In genomic region chr14:91067186-91067585, GRCh38 we compare ENCODE assay signal across 16 cellular contexts. TPM values are rescaled to one million over a fixed set of nuclear protein-coding genes. Genes with fewer than 3 reads are reported as not detected.
DNase-seq lines count a peak whose midpoint lies in the region; ATAC-seq and TF ChIP-seq lines count a peak whose summit lies in the region.
"Had no signal": no experiment of that assay in that cellular context is flagged by ENCODE, and none has a peak within 500 bp of the region (broad histone marks: within the 10 kb centered on the region; RNA-seq: fewer than 3 reads in every experiment).

No MANE protein-coding gene starts in this region.

- no peak overlapping the region for H3K9ac ChIP-seq in SK-N-SH

- H3K9me3 ChIP-seq in SK-N-SH, result no peaks in the 10 kb centered on the region
- H3K9me3 ChIP-seq: body of pancreas had no signal

- CTCF ChIA-PET in activated CD4-positive, alpha-beta memory T cell treated with anti-CD3 and anti-CD28 coated beads, Interleukin-2, amount 10 ng/mL, durations not matched to agents 7 days and 5 days (lab: Charles Lee), result interaction anchor here (0.7 to 1.6 kb wide), 5 partner anchors 11 to 106 kb away, joined by 3 to 8 read pairs (median 5); partner anchors contain the start of gene DGLUCY
- CTCF ChIA-PET in SK-N-SH (lab: Yijun Ruan, JAX), result no interaction called here

- peak overlapping the region; percentile 91 for H3K27ac Mint-ChIP-seq in activated CD4-positive, alpha-beta memory T cell treated with anti-CD3 and anti-CD28 coated beads, Interleukin-2, amount 10 ng/mL, durations not matched to agents 7 days and 5 days
- peak overlapping the region; percentile 91 for H3K27ac Mint-ChIP-seq in stimulated activated naive CD8-positive, alpha-beta T cell treated with anti-CD3 and anti-CD28 coated beads, Interleukin-15, Interleukin-2, amounts not matched to agents 100 ng/mL and 50 ng/mL, for 24 hours
- H3K27ac Mint-ChIP-seq: IgD-negative memory B cell, progenitor cell of endocrine pancreas had no signal

- H3K27ac ChIP-seq in SK-N-SH (ENCODE audit: low read depth in 2 of 2, low read length in 1 of 2), result no peak overlapping the region
- H3K27ac ChIP-seq: body of pancreas, upper lobe of left lung had no signal

- peaks cover 73% of the 10 kb centered on the region for H3K4me1 Mint-ChIP-seq in activated CD4-positive, alpha-beta memory T cell treated with anti-CD3 and anti-CD28 coated beads, Interleukin-2, amount 10 ng/mL, durations not matched to agents 7 days and 5 days
- H3K4me1 Mint-ChIP-seq in stimulated activated naive CD8-positive, alpha-beta T cell treated with anti-CD3 and anti-CD28 coated beads, Interleukin-15, Interleukin-2, amounts not matched to agents 100 ng/mL and 50 ng/mL, for 24 hours (ENCODE audit: low read depth), result peaks cover 70% of the 10 kb centered on the region

- no peaks in the 10 kb centered on the region for H3F3A ChIP-seq in SK-N-SH (replicated peaks; ENCODE audit: insufficient read depth)

- no peak for TF ChIP-seq RAD21 in SK-N-SH (IDR thresholded peaks at IDR 0.05; ENCODE audit: low read length)

- no peak for TF ChIP-seq CTCF in SK-N-SH (IDR thresholded peaks at IDR 0.05)

- POLR2A ChIA-PET in activated CD4-positive, alpha-beta memory T cell treated with anti-CD3 and anti-CD28 coated beads, Interleukin-2, amount 10 ng/mL, durations not matched to agents 7 days and 5 days (lab: Charles Lee), result interaction anchor here (0.7 to 15.3 kb wide), 4 partner anchors 12 to 176 kb away, joined by 3 to 488 read pairs (median 80); partner anchors contain the start of gene DGLUCY
- POLR2A ChIA-PET in SK-N-SH (lab: Yijun Ruan, JAX), result no interaction called here

- WGBS in SK-N-SH (ENCODE audit: low lambda C conversion rate), result 95% methylated on average over 1 of the region's 1 CpG

- ATAC-seq in HG03342 (IDR thresholded peaks at IDR 0.05; ENCODE audit: unreplicated experiment), result no peak
- ATAC-seq: body of pancreas, left cardiac atrium had no signal

- H3K79me2 ChIP-seq in SK-N-SH (ENCODE audit: insufficient read depth), result no peaks in the 10 kb centered on the region

- H4K20me1 ChIP-seq in SK-N-SH (ENCODE audit: insufficient read depth), result no peaks in the 10 kb centered on the region

- H3K36me3 ChIP-seq in SK-N-SH (replicated peaks in 1 of 2; ENCODE audit: control insufficient read depth in 1 of 2, insufficient read depth in 2 of 2, low read length in 1 of 2), result no peaks in the 10 kb centered on the region
- H3K36me3 ChIP-seq: upper lobe of left lung had no signal

- H3K9me3 Mint-ChIP-seq in activated CD4-positive, alpha-beta memory T cell treated with anti-CD3 and anti-CD28 coated beads, Interleukin-2, amount 10 ng/mL, durations not matched to agents 7 days and 5 days, result peaks cover 9% of the 10 kb centered on the region
- H3K9me3 Mint-ChIP-seq in stimulated activated naive CD8-positive, alpha-beta T cell treated with anti-CD3 and anti-CD28 coated beads, Interleukin-15, Interleukin-2, amounts not matched to agents 100 ng/mL and 50 ng/mL, for 24 hours, result peaks cover 6% of the 10 kb centered on the region
- H3K9me3 Mint-ChIP-seq: IgD-negative memory B cell had no signal

- H2AFZ ChIP-seq in SK-N-SH (ENCODE audit: low read depth), result no peak overlapping the region

- peaks cover 41% of the 10 kb centered on the region for H3K36me3 Mint-ChIP-seq in activated CD4-positive, alpha-beta memory T cell treated with anti-CD3 and anti-CD28 coated beads, Interleukin-2, amount 10 ng/mL, durations not matched to agents 7 days and 5 days (ENCODE audit: low read depth)
- peaks cover 6% of the 10 kb centered on the region for H3K36me3 Mint-ChIP-seq in stimulated activated naive CD8-positive, alpha-beta T cell treated with anti-CD3 and anti-CD28 coated beads, Interleukin-15, Interleukin-2, amounts not matched to agents 100 ng/mL and 50 ng/mL, for 24 hours (ENCODE audit: low read depth)
- H3K36me3 Mint-ChIP-seq: IgD-negative memory B cell had no signal

- no peaks in the 10 kb centered on the region for H3K27me3 ChIP-seq in SK-N-SH (ENCODE audit: insufficient read depth)
- H3K27me3 ChIP-seq: body of pancreas, upper lobe of left lung had no signal

- no peak overlapping the region for H3K4me3 Mint-ChIP-seq in activated CD4-positive, alpha-beta memory T cell treated with anti-CD3 and anti-CD28 coated beads, Interleukin-2, amount 10 ng/mL, durations not matched to agents 7 days and 5 days
- peak overlapping the region; percentile 45 for H3K4me3 Mint-ChIP-seq in stimulated activated naive CD8-positive, alpha-beta T cell treated with anti-CD3 and anti-CD28 coated beads, Interleukin-15, Interleukin-2, amounts not matched to agents 100 ng/mL and 50 ng/mL, for 24 hours

- H3K4me1 ChIP-seq in SK-N-SH (ENCODE audit: control insufficient read depth in 1 of 2, insufficient read depth in 2 of 2, low read depth in 1 of 2, low read length in 1 of 2), result no peaks in the 10 kb centered on the region; a peak in 1 of 4 replicates
- H3K4me1 ChIP-seq: body of pancreas, upper lobe of left lung had no signal

- no peaks in the 10 kb centered on the region for H3K9me2 ChIP-seq in SK-N-SH

- H3K4me2 ChIP-seq in SK-N-SH, result no peak overlapping the region

- no peaks in the 10 kb centered on the region for H3K27me3 Mint-ChIP-seq in activated CD4-positive, alpha-beta memory T cell treated with anti-CD3 and anti-CD28 coated beads, Interleukin-2, amount 10 ng/mL, durations not matched to agents 7 days and 5 days
- H3K27me3 Mint-ChIP-seq in stimulated activated naive CD8-positive, alpha-beta T cell treated with anti-CD3 and anti-CD28 coated beads, Interleukin-15, Interleukin-2, amounts not matched to agents 100 ng/mL and 50 ng/mL, for 24 hours, result no peaks in the 10 kb centered on the region
- H3K27me3 Mint-ChIP-seq: progenitor cell of endocrine pancreas had no signal

- no peak for TF ChIP-seq EP300 in SK-N-SH (IDR thresholded peaks at IDR 0.05; ENCODE audit: borderline replicate concordance in 1 of 2, low read depth in 1 of 2, low read length in 1 of 2)

- DNase-seq in stimulated activated CD4-positive, alpha-beta T cell treated with anti-CD3 and anti-CD28 coated beads, Interleukin-12 subunit alpha, Interleukin-12 subunit beta, amount 100 ng/mL, for 4 hours, result peak; percentile 15
- no peak for DNase-seq in stimulated activated CD4-positive, alpha-beta T cell treated with anti-CD3 and anti-CD28 coated beads, Interleukin-2, amount 100 ng/mL, for 48 hours
- DNase-seq in activated CD4-positive, alpha-beta memory T cell treated with anti-CD3 and anti-CD28 coated beads, Interleukin-2, amount 10 ng/mL, durations not matched to agents 7 days and 5 days, result peak; percentile 40
- DNase-seq in effector CD8-positive, alpha-beta T cell (lab: John Stamatoyannopoulos, UW), result peak; percentile 4
- DNase-seq in SK-N-SH (no peak), NCI-H748 treated with DMSO at 0.1 percent for 48 hours (lab: John Stamatoyannopoulos, UW) (no peak)
- DNase-seq: body of pancreas, left cardiac atrium, NCI-H1105, NCI-H226, SHP77 treated with DMSO at 0.1 percent for 48 hours had no signal

- no peak overlapping the region for H3K4me3 ChIP-seq in SK-N-SH (ENCODE audit: low read depth in 2 of 2, low read length in 1 of 2)
- H3K4me3 ChIP-seq: body of pancreas, upper lobe of left lung had no signal

TF ChIP-seq in SK-N-SH, 30 proteins besides CTCF, POLR2A, EP300 and RAD21:
- TF ChIP-seq SIN3A (IDR thresholded peaks at IDR 0.05; ENCODE audit: borderline replicate concordance, low read depth, low read length), result no peak
- no peak for TF ChIP-seq POLR2AphosphoS5 (IDR thresholded peaks at IDR 0.05; ENCODE audit: low read depth, low read length)
- TF ChIP-seq PBX3 (IDR thresholded peaks at IDR 0.05), result no peak
- TF ChIP-seq ELF1 (IDR thresholded peaks at IDR 0.05), result no peak
- TF ChIP-seq GATA2 (CRISPR knock-in tag; IDR thresholded peaks at IDR 0.05), result no peak
- TF ChIP-seq EZH2phosphoT487 (IDR thresholded peaks at IDR 0.05; ENCODE audit: borderline replicate concordance, low read depth), result no peak

RNA-seq across cellular contexts. Expression of gene RPS6KA5, which starts 6.7 kb away (rescaled TPM):
- 10 to 100 TPM; 44.5 to 49.9 TPM for total RNA-seq in activated CD4-positive, alpha-beta memory T cell treated with anti-CD3 and anti-CD28 coated beads, Interleukin-2, amount 10 ng/mL, durations not matched to agents 7 days and 5 days
- polyA plus RNA-seq in SK-N-SH (2012; rRNA removed), result 0.67 and 0.78 TPM in 2 replicates
- 0.98 TPM in 2 replicates for polyA plus RNA-seq in SK-N-SH (2012; cell fraction: cytosol; rRNA removed)
- 0.65 and 0.75 TPM in 2 replicates for polyA plus RNA-seq in SK-N-SH (2012; cell fraction: nucleus; rRNA removed)

RNA-seq across cellular contexts. Expression of gene DGLUCY, which starts 46.7 kb away (rescaled TPM):
- total RNA-seq in activated CD4-positive, alpha-beta memory T cell treated with anti-CD3 and anti-CD28 coated beads, Interleukin-2, amount 10 ng/mL, durations not matched to agents 7 days and 5 days, result 100 to 1,000 TPM; 112 to 115 TPM
- polyA plus RNA-seq in SK-N-SH (2012; rRNA removed), result 17.2 and 21.2 TPM in 2 replicates
- 10.3 and 13.6 TPM in 2 replicates for polyA plus RNA-seq in SK-N-SH (2012; cell fraction: cytosol; rRNA removed)
- 30.7 and 41.6 TPM in 2 replicates for polyA plus RNA-seq in SK-N-SH (2012; cell fraction: nucleus; rRNA removed)

Comparison
In these comparisons a context has a peak if more than half of its experiments do, and no peak if none do; other contexts are left out.
1. DNase-seq: peak in stimulated activated CD4-positive, alpha-beta T cell treated with anti-CD3 and anti-CD28 coated beads, Interleukin-12 subunit alpha, Interleukin-12 subunit beta, amount 100 ng/mL, for 4 hours (single experiment), activated CD4-positive, alpha-beta memory T cell treated with anti-CD3 and anti-CD28 coated beads, Interleukin-2, amount 10 ng/mL, durations not matched to agents 7 days and 5 days (single experiment) and effector CD8-positive, alpha-beta T cell (single experiment); none in stimulated activated CD4-positive, alpha-beta T cell treated with anti-CD3 and anti-CD28 coated beads, Interleukin-2, amount 100 ng/mL, for 48 hours (0 of 2), SK-N-SH (single experiment) and NCI-H748 treated with DMSO at 0.1 percent for 48 hours (single experiment).